ENCODE assay signal across 24 cellular contexts in the genomic region with DNA sequence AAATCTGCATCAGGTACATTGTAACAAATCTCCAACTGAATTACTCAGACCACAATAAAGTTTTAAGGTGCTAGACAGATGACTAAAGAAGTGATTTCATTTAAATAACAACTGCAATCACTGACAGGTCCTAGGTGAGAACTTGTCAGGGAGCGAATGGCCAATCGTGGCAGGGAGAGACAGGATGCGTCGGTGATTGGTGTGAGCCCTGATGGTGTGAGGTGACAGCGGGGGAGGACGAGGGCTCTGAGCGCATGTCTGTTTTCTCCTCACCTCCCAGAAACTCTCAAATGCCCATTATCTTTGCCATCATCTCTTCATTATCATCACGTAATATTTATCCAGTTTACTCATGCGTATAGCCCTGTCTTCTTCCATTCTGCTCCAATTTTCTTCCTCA.
DNase-seq lines count a peak whose midpoint lies in the region; TF ChIP-seq lines count a peak whose summit lies in the region.
"Had no signal": no experiment of that assay in that cellular context is flagged by ENCODE, and none has a peak within 500 bp of the region (broad histone marks: within the 10 kb centered on the region; RNA-seq: fewer than 3 reads in every experiment).

No MANE protein-coding gene starts in this region.

- H3K27ac ChIP-seq in endodermal cell (ENCODE audit: low read depth, low read length) (no peak overlapping the region), mesendoderm (ENCODE audit: low read depth, low read length) (no peak overlapping the region), transverse colon (no peak overlapping the region)
- H3K27ac ChIP-seq: 22Rv1; BLaER1 treated with 17β-estradiol and CSF1 and Interleukin-3, amounts not matched to agents 10 nM and 100 nM; C4-2B had no signal

- no peak overlapping the region for H3K4me2 ChIP-seq in mesendoderm (ENCODE audit: low read length)
- H3K4me2 ChIP-seq: BLaER1 treated with 17β-estradiol and CSF1 and Interleukin-3, amounts not matched to agents 10 nM and 100 nM had no signal

- H2BK15ac ChIP-seq in mesendoderm (replicated peaks; ENCODE audit: low read depth), result no peak overlapping the region

- no peaks in the 10 kb centered on the region for H3K9me3 ChIP-seq in endodermal cell (ENCODE audit: control insufficient read depth, low read length)
- no peaks in the 10 kb centered on the region for H3K9me3 ChIP-seq in transverse colon
- H3K9me3 ChIP-seq: BLaER1 treated with 17β-estradiol and CSF1 and Interleukin-3, amounts not matched to agents 10 nM and 100 nM; Caco-2 had no signal

- no peak overlapping the region for H3K56ac ChIP-seq in mesendoderm (ENCODE audit: low read length)

- no peak overlapping the region for H3K27ac Mint-ChIP-seq in endodermal cell
- H3K27ac Mint-ChIP-seq in neural crest cell (ENCODE audit: unreplicated experiment), result peak overlapping the region; percentile 36
- H3K27ac Mint-ChIP-seq: B cell; CD4-positive, alpha-beta T cell; CD8-positive, alpha-beta T cell had no signal

- no peak overlapping the region for H2BK120ac ChIP-seq in mesendoderm (ENCODE audit: low read depth, low read length)

- WGBS in endodermal cell (ENCODE audit: insufficient coverage in 1 of 2, insufficient read length in 1 of 2), 2 experiments, result 91 to 92% methylated on average over 5 to 9 of the region's 9 CpGs
- 100% methylated on average over 2 of the region's 9 CpGs for WGBS in mesendoderm (ENCODE audit: extremely low coverage, insufficient coverage, low lambda C conversion rate)
- WGBS in transverse colon (ENCODE audit: low coverage in 1 of 2), 2 donors, result 88 to 93% methylated on average over 9 of the region's 9 CpGs

- DNase-seq in NCI-H2227 treated with DMSO at 0.1 percent for 48 hours (lab: John Stamatoyannopoulos, UW) (peak; percentile 13), NCI-H2227 (lab: John Stamatoyannopoulos, UW; ENCODE audit: unreplicated experiment) (no peak), endodermal cell (peak; percentile 59), mesendoderm (peak; percentile 29), neural crest cell (ENCODE audit: low read depth, low spot score) (no peak), transverse colon (no peak), cortex of kidney (lab: John Stamatoyannopoulos, UW) (no peak), erythroblast (lab: John Stamatoyannopoulos, UW) (no peak)
- DNase-seq: AML-193; Caco-2; CD4-positive, alpha-beta T cell; CD8-positive, alpha-beta T cell; DMS 273 treated with DMSO at 0.1 percent for 48 hours; DMS153; DMS53; DMS79; DND-41; EL; GDM1 had no signal

- intact Hi-C loops in transverse colon (cut with DNase I; ENCODE audit: low total_unique reads), result no loop called here

- no peak overlapping the region for H4K8ac ChIP-seq in mesendoderm (ENCODE audit: low read depth, low read length)

- no peaks in the 10 kb centered on the region for H3K79me2 ChIP-seq in mesendoderm (ENCODE audit: control insufficient read depth, insufficient read depth, low read length)

- no peak overlapping the region for H3K4me3 ChIP-seq in endodermal cell (ENCODE audit: low read length)
- no peak overlapping the region for H3K4me3 ChIP-seq in mesendoderm (ENCODE audit: low read length)
- H3K4me3 ChIP-seq in transverse colon, result no peak overlapping the region
- H3K4me3 ChIP-seq: BLaER1 treated with 17β-estradiol and CSF1 and Interleukin-3, amounts not matched to agents 10 nM and 100 nM; GM12878 had no signal

- H3K27me3 Mint-ChIP-seq in endodermal cell (ENCODE audit: insufficient read depth) (no peaks in the 10 kb centered on the region), neural crest cell (ENCODE audit: low read depth) (no peaks in the 10 kb centered on the region)
- H3K27me3 Mint-ChIP-seq: B cell; CD4-positive, alpha-beta T cell had no signal

- H3K27me3 ChIP-seq in endodermal cell (ENCODE audit: control insufficient read depth, insufficient read depth, low read length, poor library complexity, severe bottlenecking), result no peaks in the 10 kb centered on the region
- no peaks in the 10 kb centered on the region for H3K27me3 ChIP-seq in mesendoderm (ENCODE audit: insufficient read depth, low read length, poor library complexity)
- no peaks in the 10 kb centered on the region for H3K27me3 ChIP-seq in transverse colon
- H3K27me3 ChIP-seq: BLaER1 treated with 17β-estradiol and CSF1 and Interleukin-3, amounts not matched to agents 10 nM and 100 nM had no signal

- H3K9me3 Mint-ChIP-seq in endodermal cell (no peaks in the 10 kb centered on the region), neural crest cell (no peaks in the 10 kb centered on the region)

- H3K4me3 Mint-ChIP-seq in endodermal cell (no peak overlapping the region), neural crest cell (no peak overlapping the region)
- H3K4me3 Mint-ChIP-seq: B cell; CD4-positive, alpha-beta T cell; CD8-positive, alpha-beta T cell had no signal

- H3K79me1 ChIP-seq in mesendoderm (ENCODE audit: low read length), result no peaks in the 10 kb centered on the region

- no peaks in the 10 kb centered on the region for H3K4me1 ChIP-seq in endodermal cell (ENCODE audit: control insufficient read depth, insufficient read depth, low read length)
- H3K4me1 ChIP-seq in mesendoderm (ENCODE audit: control insufficient read depth, low read depth, low read length), result peaks cover 3% of the 10 kb centered on the region
- H3K4me1 ChIP-seq in transverse colon, result no peaks in the 10 kb centered on the region
- H3K4me1 ChIP-seq: BLaER1 treated with 17β-estradiol and CSF1 and Interleukin-3, amounts not matched to agents 10 nM and 100 nM; Caco-2 had no signal

- TF ChIP-seq CTCF in endodermal cell (conservative IDR thresholded peaks at IDR 0.05) (no peak), neural crest cell (conservative IDR thresholded peaks at IDR 0.05) (no peak), transverse colon (IDR thresholded peaks at IDR 0.05) (no peak)

- TF ChIP-seq EP300 in transverse colon (IDR thresholded peaks at IDR 0.05; ENCODE audit: low read depth), result no peak

- no peak overlapping the region for H3K18ac ChIP-seq in mesendoderm (ENCODE audit: low read length)

- no peak overlapping the region for H2BK5ac ChIP-seq in mesendoderm (ENCODE audit: low read length)

- H3K36me3 Mint-ChIP-seq in endodermal cell (ENCODE audit: low read depth) (no peaks in the 10 kb centered on the region), neural crest cell (ENCODE audit: low read depth) (peaks cover 5% of the 10 kb centered on the region)
- H3K36me3 Mint-ChIP-seq: CD8-positive, alpha-beta T cell had no signal

- H3K9ac ChIP-seq in endodermal cell (ENCODE audit: extremely low read depth, low read length, poor library complexity, severe bottlenecking) (no peak overlapping the region), mesendoderm (ENCODE audit: low read length) (no peak overlapping the region)
- H3K9ac ChIP-seq: BLaER1 treated with 17β-estradiol and CSF1 and Interleukin-3, amounts not matched to agents 10 nM and 100 nM had no signal

- in situ Hi-C loops in transverse colon (cut with MboI; ENCODE audit: low pct_ligation_motif_present in 1 of 4, low pct_unique_long_range_greater_than_20kb in 1 of 4, low sequenced_read_pairs in 3 of 4), result no loop called here

- H3K4ac ChIP-seq in mesendoderm (ENCODE audit: low read depth, low read length), result no peak overlapping the region

- H2AK5ac ChIP-seq in mesendoderm (ENCODE audit: low read length), result no peak overlapping the region

- TF ChIP-seq POLR2A in transverse colon (IDR thresholded peaks at IDR 0.05) (no peak), erythroblast (IDR thresholded peaks at IDR 0.05; ENCODE audit: low read length) (no peak)

- H3K23ac ChIP-seq in mesendoderm (ENCODE audit: low read length), result no peak overlapping the region

- H3K36me3 ChIP-seq in endodermal cell (ENCODE audit: control insufficient read depth, insufficient read depth, low read length) (no peaks in the 10 kb centered on the region), mesendoderm (ENCODE audit: control insufficient read depth, insufficient read depth, low read length) (no peaks in the 10 kb centered on the region), transverse colon (no peaks in the 10 kb centered on the region)
- H3K36me3 ChIP-seq: BLaER1 treated with 17β-estradiol and CSF1 and Interleukin-3, amounts not matched to agents 10 nM and 100 nM had no signal

- H4K5ac ChIP-seq in mesendoderm (ENCODE audit: low read length), result no peak overlapping the region

- H3K4me1 Mint-ChIP-seq in endodermal cell (peaks cover 2% of the 10 kb centered on the region), neural crest cell (no peaks in the 10 kb centered on the region)
- H3K4me1 Mint-ChIP-seq: B cell had no signal

Comparison
In these comparisons a context has a peak if more than half of its experiments do, and no peak if none do; other contexts are left out.
1. DNase-seq: peak in NCI-H2227 treated with DMSO at 0.1 percent for 48 hours (single experiment), endodermal cell (single experiment) and mesendoderm (single experiment); none in NCI-H2227 (single experiment), neural crest cell (single experiment), transverse colon (single experiment), cortex of kidney (single experiment) and erythroblast (0 of 2).